Comparison of ENCODE assay signal across 28 cellular contexts in the genomic region with DNA sequence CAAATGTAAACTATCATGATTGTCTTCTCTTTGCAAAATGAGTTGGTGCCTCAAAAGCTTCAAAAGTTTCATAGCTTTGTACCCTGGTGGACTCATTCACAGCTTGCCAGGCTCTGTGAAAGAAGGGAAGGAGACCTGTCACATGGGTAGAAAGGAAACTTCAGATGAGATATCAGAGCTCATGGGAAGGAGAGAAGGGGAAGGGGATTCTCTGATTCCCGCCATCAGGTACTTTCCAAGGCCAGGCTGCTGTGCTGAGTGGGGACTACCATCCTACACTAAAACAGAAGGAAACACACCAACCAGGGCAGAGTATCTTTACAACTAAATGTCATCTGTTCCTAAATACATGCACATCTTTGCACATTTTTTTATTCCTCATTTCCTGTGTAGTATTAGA. TPM values are rescaled to one million over a fixed set of nuclear protein-coding genes. Genes with fewer than 3 reads are reported as not detected.
"Had no signal": no experiment of that assay in that cellular context is flagged by ENCODE, and none has a peak within 500 bp of the region (broad histone marks: within the 10 kb centered on the region; RNA-seq: fewer than 3 reads in every experiment).

No MANE protein-coding gene starts in this region.

- H3K27me3 ChIP-seq: adrenal gland, ascending aorta, brain microvascular endothelial cell, sigmoid colon, vagina had no signal

- FAIRE-seq: frontal cortex had no signal

- H3K4me1 ChIP-seq: adrenal gland, ascending aorta, left ventricle myocardium inferior, sigmoid colon, vagina had no signal

- H3K79me2 ChIP-seq: hepatocyte had no signal

- H3K9me3 ChIP-seq: adrenal gland, ascending aorta, left ventricle myocardium inferior, sigmoid colon, thoracic aorta, vagina had no signal

- H3K27ac ChIP-seq: adrenal gland, ascending aorta, brain microvascular endothelial cell, hepatocyte, left ventricle myocardium inferior, sigmoid colon, thoracic aorta, vagina had no signal

- ATAC-seq: activated CD4-positive, alpha-beta T cell treated with anti-CD3 and anti-CD28 coated beads for 36 hours; natural killer cell treated with Interleukin-12 subunit alpha and Interleukin-12 subunit beta and Interleukin-15 and Interleukin-18, amount 100 ng/mL, for 72 hours had no signal

- H3K4me3 ChIP-seq: adrenal gland, ascending aorta, hepatocyte, left ventricle myocardium inferior, sigmoid colon, thoracic aorta, vagina had no signal

- H2AFZ ChIP-seq: hepatocyte had no signal

- H3K36me3 ChIP-seq: adrenal gland, ascending aorta, brain microvascular endothelial cell, left ventricle myocardium inferior, sigmoid colon, thoracic aorta, vagina had no signal

- DNase-seq: activated B cell treated with CpG ODN at 0.5 μM for 24 hours; activated CD4-positive, alpha-beta T cell treated with anti-CD3 and anti-CD28 coated beads for 36 hours; activated CD4-positive, alpha-beta T cell treated with anti-CD3 and anti-CD28 coated beads, Interleukin-2, amount 50 U/mL, for 4 hours; activated gamma-delta T cell treated with Interleukin-2 at 50 U/mL for 16 hours; adrenal gland; brain microvascular endothelial cell; caudate nucleus; dermis blood vessel endothelial cell; effector CD8-positive, alpha-beta T cell; glutamatergic neuron; immature natural killer cell; left ventricle myocardium inferior; mammary epithelial cell; retina; sigmoid colon; stimulated activated CD4-positive, alpha-beta T cell treated with anti-CD3 and anti-CD28 coated beads, Interleukin-2, amount 100 ng/mL, for 48 hours; stimulated activated CD8-positive, alpha-beta memory T cell treated with anti-CD3 and anti-CD28 coated beads, Interleukin-4, amount 100 ng/mL, for 48 hours; stimulated activated naive CD4-positive, alpha-beta T cell; T1000 had no signal

RNA-seq across cellular contexts. Expression of gene ILDR1, which starts 9.2 kb away (rescaled TPM):
- total RNA-seq: ascending aorta, dermis blood vessel endothelial cell, frontal cortex, osteocyte, sigmoid colon, thoracic aorta had no signal
- polyA plus RNA-seq: immature natural killer cell had no signal

RNA-seq across cellular contexts. Expression of gene CD86, which starts 42.3 kb away (rescaled TPM):
- total RNA-seq: ascending aorta, dermis blood vessel endothelial cell, hepatocyte, kidney epithelial cell, osteocyte, progenitor cell of endocrine pancreas had no signal
